ENCODE assay signal across 9 cellular contexts in the genomic region with DNA sequence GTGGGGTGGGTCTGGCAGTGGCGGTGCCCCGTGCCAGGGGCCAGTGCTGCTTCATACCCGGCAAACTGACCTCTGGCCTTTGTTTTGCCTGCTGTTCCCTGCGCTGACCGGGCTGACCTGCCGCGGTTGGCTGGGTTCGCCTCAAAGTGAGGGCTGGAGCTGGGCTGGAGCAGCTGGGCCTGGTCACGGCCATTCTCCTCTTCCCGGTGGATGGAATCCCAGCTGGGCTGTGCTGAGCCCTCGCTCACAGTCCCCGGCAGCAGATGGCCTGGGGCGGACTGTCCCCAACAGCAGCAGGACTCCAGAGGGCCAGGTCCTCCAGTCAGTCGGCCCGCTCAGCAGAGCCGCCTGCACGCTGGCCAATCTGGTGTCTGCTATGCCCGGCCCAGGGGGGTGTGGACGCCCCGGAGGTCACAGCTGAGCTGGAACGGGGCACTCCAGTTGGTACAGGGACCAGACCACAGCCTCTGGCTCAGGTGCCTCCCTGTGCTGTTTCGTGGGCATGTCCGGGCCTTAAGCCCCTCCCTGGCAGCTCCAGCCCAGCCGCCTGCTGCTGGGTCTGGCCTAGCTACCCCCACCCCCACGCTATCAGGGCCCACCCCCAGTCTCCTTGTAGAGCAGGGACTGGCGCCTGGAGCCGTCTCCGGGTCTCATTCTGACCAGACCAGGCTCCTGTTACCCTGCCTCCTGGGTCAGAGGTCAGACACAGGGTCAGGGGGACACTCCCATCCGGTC. TPM values are rescaled to one million over a fixed set of nuclear protein-coding genes. Genes with fewer than 3 reads are reported as not detected.
DNase-seq lines count a peak whose midpoint lies in the region; TF ChIP-seq lines count a peak whose summit lies in the region.
"Had no signal": no experiment of that assay in that cellular context is flagged by ENCODE, and none has a peak within 500 bp of the region (broad histone marks: within the 10 kb centered on the region; RNA-seq: fewer than 3 reads in every experiment).

No MANE protein-coding gene starts in this region.

- no peak overlapping the region for H2AFZ ChIP-seq in neural progenitor cell (replicated peaks)

- peak overlapping the region; percentile 97 for H3K27ac Mint-ChIP-seq in neural progenitor cell

- peaks cover 24% of the 10 kb centered on the region for H3K4me1 Mint-ChIP-seq in neural progenitor cell

- no peaks in the 10 kb centered on the region; the same call in 1 of the 2 replicates for H3K36me3 ChIP-seq in H7 (replicated peaks; ENCODE audit: control insufficient read depth, insufficient read depth, low read length)
- no peaks in the 10 kb centered on the region for H3K36me3 ChIP-seq in neural progenitor cell

- no peaks in the 10 kb centered on the region for H3K79me2 ChIP-seq in neural progenitor cell (ENCODE audit: low read depth)

- H3K27me3 ChIP-seq in H7 (ENCODE audit: control insufficient read depth, insufficient read depth, low read length) (no peaks in the 10 kb centered on the region), neural progenitor cell (no peaks in the 10 kb centered on the region)
- H3K27me3 ChIP-seq: BLaER1 treated with 17β-estradiol and CSF1 and Interleukin-3, amounts not matched to agents 10 nM and 100 nM had no signal

- peaks cover 24% of the 10 kb centered on the region for H3F3A ChIP-seq in neural progenitor cell (ENCODE audit: low read depth)

- peak overlapping the region; percentile 81 for H3K4me3 Mint-ChIP-seq in neural progenitor cell

- no peak overlapping the region for H3K4me3 ChIP-seq in H7 (ENCODE audit: insufficient read depth, low read depth, low read length)
- no peak overlapping the region for H3K4me3 ChIP-seq in neural progenitor cell
- H3K4me3 ChIP-seq: BLaER1 treated with 17β-estradiol and CSF1 and Interleukin-3, amounts not matched to agents 10 nM and 100 nM had no signal

- H3K9me3 Mint-ChIP-seq in neural progenitor cell = no peaks in the 10 kb centered on the region

- H3K4me2 ChIP-seq in neural progenitor cell = peak overlapping the region; percentile 93

- H3K27ac ChIP-seq in neural progenitor cell = peak overlapping the region; percentile 89
- H3K27ac ChIP-seq: BLaER1 treated with 17β-estradiol and CSF1 and Interleukin-3, amounts not matched to agents 10 nM and 100 nM had no signal

- TF ChIP-seq CTCF in neural progenitor cell (IDR thresholded peaks at IDR 0.05) = no peak

- H3K36me3 Mint-ChIP-seq in neural progenitor cell = peaks cover 4% of the 10 kb centered on the region

- H3K9ac ChIP-seq in neural progenitor cell = no peak overlapping the region

- in situ Hi-C loops in KBM-7 (cut with MboI; ENCODE audit: low pct_unique_long_range_greater_than_20kb, low sequenced_read_pairs) = no loop called here

- H3K4me1 ChIP-seq in neural progenitor cell = peaks cover 26% of the 10 kb centered on the region

- peaks cover 5% of the 10 kb centered on the region for H3K27me3 Mint-ChIP-seq in neural progenitor cell (ENCODE audit: insufficient read depth, low read depth)

- peaks cover 31% of the 10 kb centered on the region for H4K20me1 ChIP-seq in neural progenitor cell (ENCODE audit: low read depth)

- DNase-seq in H7 = peak; percentile 92
- peak; percentile 95 for DNase-seq in ecto neural progenitor cell (ENCODE audit: low spot score)
- peak; percentile 91 for DNase-seq in neural progenitor cell (ENCODE audit: low spot score)
- DNase-seq in KBM-7 = no peak
- no peak for DNase-seq in AML-193 (lab: John Stamatoyannopoulos, UW)
- DNase-seq in NCI-H2029 (lab: John Stamatoyannopoulos, UW) = no peak
- DNase-seq: NCI-H226; stimulated activated CD4-positive, alpha-beta T cell treated with anti-CD3 and anti-CD28 coated beads, Interleukin-15, amount 100 ng/mL, for 24 hours had no signal

- H3K9me3 ChIP-seq in neural progenitor cell (ENCODE audit: low read depth) = no peaks in the 10 kb centered on the region
- H3K9me3 ChIP-seq: BLaER1 treated with 17β-estradiol and CSF1 and Interleukin-3, amounts not matched to agents 10 nM and 100 nM had no signal

RNA-seq across cellular contexts. Expression of a gene that starts 1.3 kb away (rescaled TPM):
- 4.5 and 5.5 TPM in 2 replicates for total RNA-seq in H7 (2014; rRNA removed; shearing (Covaris generic))
- 5.9 and 22.5 TPM in 2 replicates for total RNA-seq in neural progenitor cell (ENCODE audit: low replicate concordance)

RNA-seq across cellular contexts. Expression of a gene that starts 6.6 kb away (rescaled TPM):
- 129 and 135 TPM in 2 replicates for total RNA-seq in H7 (2014; rRNA removed; shearing (Covaris generic))
- total RNA-seq in neural progenitor cell (ENCODE audit: low replicate concordance) = 46.0 and 125 TPM in 2 replicates

RNA-seq across cellular contexts. Expression of a gene that starts 12.2 kb away (rescaled TPM):
- total RNA-seq in H7 (2014; rRNA removed; shearing (Covaris generic)) = 71.5 and 83.1 TPM in 2 replicates
- 1.5 and 4.7 TPM in 2 replicates for total RNA-seq in neural progenitor cell (ENCODE audit: low replicate concordance)

RNA-seq across cellular contexts. Expression of a gene that starts 19.7 kb away (rescaled TPM):
- total RNA-seq in H7 (2014; rRNA removed; shearing (Covaris generic)) = 35.3 and 38.3 TPM in 2 replicates
- 9.3 and 33.4 TPM in 2 replicates for total RNA-seq in neural progenitor cell (ENCODE audit: low replicate concordance)

RNA-seq across cellular contexts. Expression of a gene that starts 38.5 kb away (rescaled TPM):
- 164 and 174 TPM in 2 replicates for total RNA-seq in H7 (2014; rRNA removed; shearing (Covaris generic))
- total RNA-seq in neural progenitor cell (ENCODE audit: low replicate concordance) = 34.0 and 138 TPM in 2 replicates

Comparison
In these comparisons a context has a peak if more than half of its experiments do, and no peak if none do; other contexts are left out.
1. DNase-seq: peak in H7 (single experiment), ecto neural progenitor cell (single experiment) and neural progenitor cell (single experiment); none in KBM-7 (single experiment), AML-193 (0 of 2) and NCI-H2029 (single experiment).
2. RNA of a gene that starts 12.2 kb away (total RNA-seq): 71.5 to 83.1 TPM in H7; 1.5 to 4.7 TPM in neural progenitor cell; every median in the first group is over 10 times any median in the second.